In the genomic region with DNA sequence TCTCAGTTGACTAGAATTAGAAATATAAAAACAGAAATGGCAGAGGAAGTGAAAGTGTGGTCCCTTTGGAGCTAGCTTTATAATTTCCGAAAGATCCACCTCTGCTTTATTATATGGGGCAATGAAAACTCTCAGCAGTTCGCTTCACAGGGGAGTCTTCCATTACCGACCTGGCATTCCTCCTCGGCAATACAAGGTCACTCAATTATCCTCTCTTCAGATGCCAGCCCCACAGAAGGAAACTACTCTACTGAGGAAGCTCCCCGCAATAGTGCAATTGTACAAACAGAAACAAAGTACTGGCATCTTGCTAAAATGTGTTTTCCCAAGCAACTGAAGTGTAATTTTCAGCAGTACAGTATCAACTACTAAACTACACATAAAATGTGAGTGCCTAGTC, we compare ENCODE assay signal across 13 cellular contexts.
"Had no signal": no experiment of that assay in that cellular context is flagged by ENCODE, and none has a peak within 500 bp of the region (broad histone marks: within the 10 kb centered on the region; RNA-seq: fewer than 3 reads in every experiment).

No MANE protein-coding gene starts in this region.

- H3K4me3 Mint-ChIP-seq: activated CD4-positive, alpha-beta memory T cell treated with anti-CD3 and anti-CD28 coated beads, Interleukin-2, amount 10 ng/mL, durations not matched to agents 7 days and 5 days; activated CD4-positive, alpha-beta T cell treated with anti-CD3 and anti-CD28 coated beads for 36 hours; memory B cell; natural killer cell treated with Interleukin-12 subunit alpha and Interleukin-12 subunit beta and Interleukin-15 and Interleukin-18, amount 100 ng/mL, for 72 hours had no signal

- ATAC-seq: activated CD4-positive, alpha-beta T cell treated with anti-CD3 and anti-CD28 coated beads for 36 hours; esophagus mucosa; left lung; natural killer cell treated with Interleukin-12 subunit alpha and Interleukin-12 subunit beta and Interleukin-15 and Interleukin-18, amount 100 ng/mL, for 72 hours had no signal

- H3K36me3 ChIP-seq: ascending aorta, left lung, upper lobe of left lung had no signal

- H3K27ac ChIP-seq: ascending aorta, left lung, upper lobe of left lung, VCaP had no signal

- H3K4me1 Mint-ChIP-seq: activated CD4-positive, alpha-beta memory T cell treated with anti-CD3 and anti-CD28 coated beads, Interleukin-2, amount 10 ng/mL, durations not matched to agents 7 days and 5 days; activated CD4-positive, alpha-beta T cell treated with anti-CD3 and anti-CD28 coated beads for 36 hours; memory B cell had no signal

- H3K9me3 Mint-ChIP-seq: activated CD4-positive, alpha-beta memory T cell treated with anti-CD3 and anti-CD28 coated beads, Interleukin-2, amount 10 ng/mL, durations not matched to agents 7 days and 5 days had no signal

- H3K27ac Mint-ChIP-seq: activated CD4-positive, alpha-beta memory T cell treated with anti-CD3 and anti-CD28 coated beads, Interleukin-2, amount 10 ng/mL, durations not matched to agents 7 days and 5 days; activated CD4-positive, alpha-beta T cell treated with anti-CD3 and anti-CD28 coated beads for 36 hours; memory B cell; natural killer cell treated with Interleukin-12 subunit alpha and Interleukin-12 subunit beta and Interleukin-15 and Interleukin-18, amount 100 ng/mL, for 72 hours had no signal

- H3K9me3 ChIP-seq: ascending aorta, left lung, upper lobe of left lung had no signal

- H3K4me3 ChIP-seq: ascending aorta, left lung, upper lobe of left lung had no signal

- H3K4me1 ChIP-seq: ascending aorta, left lung, upper lobe of left lung had no signal

- DNase-seq: activated CD4-positive, alpha-beta memory T cell treated with anti-CD3 and anti-CD28 coated beads, Interleukin-2, amount 10 ng/mL, durations not matched to agents 7 days and 5 days; activated CD4-positive, alpha-beta T cell treated with anti-CD3 and anti-CD28 coated beads for 36 hours; islet precursor cell; left lung; stimulated activated CD4-positive, alpha-beta T cell treated with anti-CD3 and anti-CD28 coated beads, Interleukin-2, amount 100 ng/mL, for 48 hours; stimulated activated naive CD4-positive, alpha-beta T cell treated with Interleukin-2 at 50 U/mL for 16 hours; T1000; upper lobe of left lung had no signal

- H3K27me3 ChIP-seq: ascending aorta, left lung, upper lobe of left lung had no signal

- H3K36me3 Mint-ChIP-seq: memory B cell; natural killer cell treated with Interleukin-12 subunit alpha and Interleukin-12 subunit beta and Interleukin-15 and Interleukin-18, amount 100 ng/mL, for 72 hours had no signal

- H3K27me3 Mint-ChIP-seq: activated CD4-positive, alpha-beta memory T cell treated with anti-CD3 and anti-CD28 coated beads, Interleukin-2, amount 10 ng/mL, durations not matched to agents 7 days and 5 days; activated CD4-positive, alpha-beta T cell treated with anti-CD3 and anti-CD28 coated beads for 36 hours; memory B cell; natural killer cell treated with Interleukin-12 subunit alpha and Interleukin-12 subunit beta and Interleukin-15 and Interleukin-18, amount 100 ng/mL, for 72 hours had no signal
